ENCODE assay signal across 34 cellular contexts in genomic region chr21:26641062-26641461, GRCh38.
"Had no signal": no experiment of that assay in that cellular context is flagged by ENCODE, and none has a peak within 500 bp of the region (broad histone marks: within the 10 kb centered on the region; RNA-seq: fewer than 3 reads in every experiment).

No MANE protein-coding gene starts in this region.

- H3K36me3 ChIP-seq: MG63 had no signal

- DNase-seq: Karpas-422, Kasumi-1, MG63, MM.1S, MV-4-11, NCI-H1048, NCI-H1092, NCI-H1092 treated with DMSO at 0.1 percent for 48 hours, NCI-H1105, NCI-H1105 treated with DMSO at 0.1 percent for 48 hours, NCI-H1417, NCI-H1417 treated with DMSO at 0.1 percent for 48 hours, NCI-H1436, NCI-H1436 treated with DMSO at 0.1 percent for 48 hours, NCI-H146, NCI-H1694, NCI-H1694 treated with DMSO at 0.1 percent for 48 hours, NCI-H187, NCI-H187 treated with DMSO at 0.1 percent for 48 hours, NCI-H1930, NCI-H2029, NCI-H2029 treated with DMSO at 0.1 percent for 48 hours, NCI-H2081, NCI-H2081 treated with DMSO at 0.1 percent for 48 hours, NCI-H2107, NCI-H2171, NCI-H2171 treated with DMSO at 0.1 percent for 48 hours, NCI-H2227 treated with DMSO at 0.1 percent for 48 hours, NCI-H226, NCI-H345, NCI-H446, NCI-H446 treated with DMSO at 0.1 percent for 48 hours, NCI-H510A, NCI-H510A treated with DMSO at 0.1 percent for 48 hours had no signal

- H3K4me3 ChIP-seq: MG63 had no signal

- H3K27me3 ChIP-seq: MG63 had no signal
